16 cellular contexts compared by ENCODE assay signal in genomic region chr4:5874811-5875465, GRCh38. TPM values are rescaled to one million over a fixed set of nuclear protein-coding genes. Genes with fewer than 3 reads are reported as not detected.
DNase-seq lines count a peak whose midpoint lies in the region; ATAC-seq and TF ChIP-seq lines count a peak whose summit lies in the region.
"Had no signal": no experiment of that assay in that cellular context is flagged by ENCODE, and none has a peak within 500 bp of the region (broad histone marks: within the 10 kb centered on the region; RNA-seq: fewer than 3 reads in every experiment).

No MANE protein-coding gene starts in this region.

- H3K9me3 Mint-ChIP-seq in H9 (peaks cover 3% of the 10 kb centered on the region in 2 experiments; a peak in 2 of 5 replicates), glutamatergic neuron (ENCODE audit: unreplicated experiment) (peaks cover 26% of the 10 kb centered on the region)
- peaks cover 0 to 3% of the 10 kb centered on the region in 2 donors for H3K9me3 Mint-ChIP-seq in stimulated activated naive B cell treated with anti-CD40 and anti-IgM and Interleukin-4, amounts not matched to agents 10 μg/mL and 1 μg/mL and 100 μg/mL, for 72 hours
- H3K9me3 Mint-ChIP-seq in T-helper 2 cell treated with Interferon-gamma antibody and Interleukin-4, amounts not matched to agents 5 μg/mL and 100 μg/mL, for 36 hours: peaks cover 3% of the 10 kb centered on the region
- H3K9me3 Mint-ChIP-seq: activated T-cell treated with anti-CD3 and anti-CD28 coated beads, Interleukin-2, amount 50 U/mL, for 4 hours; central memory CD8-positive, alpha-beta T cell had no signal

- H3K27me3 ChIP-seq in H9 (ENCODE audit: insufficient read depth, low read length): no peaks in the 10 kb centered on the region

- H3T11ph ChIP-seq in H9 (ENCODE audit: low read length): no peak overlapping the region

- H4K8ac ChIP-seq in H9 (replicated peaks; ENCODE audit: insufficient read length, low read depth, low read length): no peak overlapping the region

- no peak overlapping the region for H3K9ac ChIP-seq in H9 (ENCODE audit: extremely low read depth, insufficient read length, low read length)

- H3K36me3 Mint-ChIP-seq in H9 (ENCODE audit: insufficient read depth in 1 of 3, low read depth in 3 of 3) (peaks cover 17 to 19% (median 19%) of the 10 kb centered on the region in 3 experiments), glutamatergic neuron (ENCODE audit: unreplicated experiment) (peaks cover 20% of the 10 kb centered on the region)
- H3K36me3 Mint-ChIP-seq in stimulated activated naive B cell treated with anti-CD40 and anti-IgM and Interleukin-4, amounts not matched to agents 10 μg/mL and 1 μg/mL and 100 μg/mL, for 72 hours: peaks cover 0 to 3% of the 10 kb centered on the region in 2 donors
- no peaks in the 10 kb centered on the region for H3K36me3 Mint-ChIP-seq in T-helper 2 cell treated with Interferon-gamma antibody and Interleukin-4, amounts not matched to agents 5 μg/mL and 100 μg/mL, for 36 hours (ENCODE audit: low read depth)
- H3K36me3 Mint-ChIP-seq: IgD-negative memory B cell, memory B cell had no signal

- H3K4me2 ChIP-seq in H9 (ENCODE audit: insufficient read depth, insufficient read length, low read length): no peak overlapping the region

- no peak overlapping the region for H3K14ac ChIP-seq in H9 (ENCODE audit: insufficient read depth, low read length)

- no peak overlapping the region for H2AK5ac ChIP-seq in H9 (ENCODE audit: insufficient read length, low read length)

- in situ Hi-C loops in astrocyte of the cerebellum (cut with HindIII; ENCODE audit: low sequenced_read_pairs): no loop called here

- no peak overlapping the region for H2BK12ac ChIP-seq in H9 (ENCODE audit: insufficient read length, low read depth, low read length)

- intact Hi-C loops in cardiac septum (cut with DNase I): no loop called here

- H2BK5ac ChIP-seq in H9 (ENCODE audit: insufficient read length, low read length): no peak overlapping the region

- H2BK20ac ChIP-seq in H9 (ENCODE audit: low read depth, low read length, poor library complexity, severe bottlenecking): no peak overlapping the region

- no peak overlapping the region for H2BK15ac ChIP-seq in H9 (ENCODE audit: low read depth, low read length)

- no peak for ATAC-seq in stimulated activated naive B cell treated with anti-CD40 and anti-IgM and Interleukin-4, amounts not matched to agents 10 μg/mL and 1 μg/mL and 100 μg/mL, for 72 hours (replicated peaks)
- ATAC-seq in GM18511 (IDR thresholded peaks at IDR 0.05; ENCODE audit: unreplicated experiment): no peak
- ATAC-seq: activated T-cell treated with anti-CD3 and anti-CD28 coated beads, Interleukin-2, amount 50 U/mL, for 4 hours; Right ventricle myocardium inferior had no signal

- peak; percentile 69 for DNase-seq in A172 (ENCODE audit: low spot score)
- DNase-seq in H9: peak; percentile 71
- DNase-seq in astrocyte of the cerebellum (ENCODE audit: low read depth): peak; percentile 66
- DNase-seq in glutamatergic neuron: no peak
- no peak for DNase-seq in stimulated activated naive B cell treated with anti-CD40 and anti-IgM and Interleukin-4, amounts not matched to agents 10 μg/mL and 1 μg/mL and 100 μg/mL, for 72 hours
- DNase-seq in cardiac septum (ENCODE audit: low spot score): no peak
- no peak for DNase-seq in T-helper 2 cell treated with Interferon-gamma antibody and Interleukin-4, amounts not matched to agents 5 μg/mL and 100 μg/mL, for 36 hours (ENCODE audit: low spot score)
- DNase-seq: activated T-cell treated with anti-CD3 and anti-CD28 coated beads, Interleukin-2, amount 50 U/mL, for 4 hours; AML-193; NCI-H2227 treated with DMSO at 0.1 percent for 48 hours had no signal

- no peak overlapping the region for H3K23ac ChIP-seq in H9 (ENCODE audit: insufficient read length, low read depth, low read length)

- no CpG with 5 or more reads among the region's 6 CpGs for WGBS in H9 (ENCODE audit: extremely low coverage, insufficient read length, low lambda C conversion rate)

- no peak overlapping the region for H3K18ac ChIP-seq in H9 (ENCODE audit: insufficient read length, low read depth, low read length)

- no peak overlapping the region for H3K27ac Mint-ChIP-seq in H9
- H3K27ac Mint-ChIP-seq in glutamatergic neuron (ENCODE audit: unreplicated experiment): peak overlapping the region; percentile 83
- no peak overlapping the region for H3K27ac Mint-ChIP-seq in stimulated activated naive B cell treated with anti-CD40 and anti-IgM and Interleukin-4, amounts not matched to agents 10 μg/mL and 1 μg/mL and 100 μg/mL, for 72 hours
- H3K27ac Mint-ChIP-seq in T-helper 2 cell treated with Interferon-gamma antibody and Interleukin-4, amounts not matched to agents 5 μg/mL and 100 μg/mL, for 36 hours: no peak overlapping the region
- H3K27ac Mint-ChIP-seq: IgD-negative memory B cell, memory B cell had no signal

- H3K4me1 Mint-ChIP-seq in H9 (peaks cover 21 to 33% of the 10 kb centered on the region in 2 experiments), glutamatergic neuron (ENCODE audit: low read depth, unreplicated experiment) (peaks cover 67% of the 10 kb centered on the region)
- H3K4me1 Mint-ChIP-seq in stimulated activated naive B cell treated with anti-CD40 and anti-IgM and Interleukin-4, amounts not matched to agents 10 μg/mL and 1 μg/mL and 100 μg/mL, for 72 hours: peaks cover 11 to 15% of the 10 kb centered on the region in 2 donors
- peaks cover 7% of the 10 kb centered on the region for H3K4me1 Mint-ChIP-seq in T-helper 2 cell treated with Interferon-gamma antibody and Interleukin-4, amounts not matched to agents 5 μg/mL and 100 μg/mL, for 36 hours (ENCODE audit: low read depth)
- H3K4me1 Mint-ChIP-seq: central memory CD8-positive, alpha-beta T cell had no signal

- no peak overlapping the region for H3K4ac ChIP-seq in H9 (ENCODE audit: low read depth, low read length)

- H3K4me3 Mint-ChIP-seq in H9 (no peak overlapping the region; a peak in 1 of 5 replicates), glutamatergic neuron (ENCODE audit: unreplicated experiment) (peak overlapping the region; percentile 72)
- H3K4me3 Mint-ChIP-seq in stimulated activated naive B cell treated with anti-CD40 and anti-IgM and Interleukin-4, amounts not matched to agents 10 μg/mL and 1 μg/mL and 100 μg/mL, for 72 hours: no peak overlapping the region
- H3K4me3 Mint-ChIP-seq in T-helper 2 cell treated with Interferon-gamma antibody and Interleukin-4, amounts not matched to agents 5 μg/mL and 100 μg/mL, for 36 hours: no peak overlapping the region
- H3K4me3 Mint-ChIP-seq: activated T-cell treated with anti-CD3 and anti-CD28 coated beads, Interleukin-2, amount 50 U/mL, for 4 hours; central memory CD8-positive, alpha-beta T cell; IgD-negative memory B cell; memory B cell had no signal

- peaks cover 23% of the 10 kb centered on the region; the same call in 1 of the 2 replicates for H3K79me2 ChIP-seq in H9 (ENCODE audit: insufficient read depth, low read length)

- no peak overlapping the region for H2BK120ac ChIP-seq in H9 (ENCODE audit: low read depth, low read length, poor library complexity, severe bottlenecking)

- no peak overlapping the region for H4K5ac ChIP-seq in H9 (ENCODE audit: insufficient read length, low read depth, low read length)

- no peaks in the 10 kb centered on the region for H4K20me1 ChIP-seq in H9 (ENCODE audit: control insufficient read depth, insufficient read depth, insufficient read length)

- no peak overlapping the region for H3K27ac ChIP-seq in H9 (ENCODE audit: insufficient read length, low read depth, low read length)

- H3K27me3 Mint-ChIP-seq in H9 (ENCODE audit: low read depth) (peaks cover 4% of the 10 kb centered on the region; the same call in 1 of the 2 replicates), glutamatergic neuron (ENCODE audit: unreplicated experiment) (peaks cover 24% of the 10 kb centered on the region)
- H3K27me3 Mint-ChIP-seq in stimulated activated naive B cell treated with anti-CD40 and anti-IgM and Interleukin-4, amounts not matched to agents 10 μg/mL and 1 μg/mL and 100 μg/mL, for 72 hours: peaks cover 35 to 37% of the 10 kb centered on the region in 2 donors
- H3K27me3 Mint-ChIP-seq in T-helper 2 cell treated with Interferon-gamma antibody and Interleukin-4, amounts not matched to agents 5 μg/mL and 100 μg/mL, for 36 hours (ENCODE audit: low read depth): peaks cover 2% of the 10 kb centered on the region

- no peaks in the 10 kb centered on the region for H3K9me3 ChIP-seq in H9 (ENCODE audit: control insufficient read depth, low read depth, low read length)
- H3K9me3 ChIP-seq: HAP-1 had no signal

- H4K91ac ChIP-seq in H9 (ENCODE audit: insufficient read length, low read depth, low read length): no peak overlapping the region

- peaks cover 24% of the 10 kb centered on the region for H3K79me1 ChIP-seq in H9 (ENCODE audit: insufficient read depth, low read depth, low read length, poor library complexity, severe bottlenecking)

- no peak overlapping the region for H3K4me3 ChIP-seq in astrocyte of the cerebellum (ENCODE audit: low read depth, low read length)
- H3K4me3 ChIP-seq: HAP-1 had no signal

- peaks cover 6% of the 10 kb centered on the region; the same call in 1 of the 2 replicates for H3K4me1 ChIP-seq in H9 (ENCODE audit: insufficient read depth, low read length)
- H3K4me1 ChIP-seq: HAP-1 had no signal

- no peak overlapping the region for H3K56ac ChIP-seq in H9 (ENCODE audit: insufficient read length, low read depth, low read length)

- no peak overlapping the region for H2AFZ ChIP-seq in H9 (ENCODE audit: low read length)

- H3K23me2 ChIP-seq in H9 (ENCODE audit: insufficient read length, low read depth, low read length, poor library complexity, severe bottlenecking): no peaks in the 10 kb centered on the region

- no peak for TF ChIP-seq CTCF in H9 (conservative IDR thresholded peaks at IDR 0.05)
- TF ChIP-seq CTCF in astrocyte of the cerebellum (IDR thresholded peaks at IDR 0.05; ENCODE audit: low read depth, low read length, missing control alignments): no peak
- no peak for TF ChIP-seq CTCF in glutamatergic neuron (IDR thresholded peaks at IDR 0.05; ENCODE audit: partially characterized antibody, unreplicated experiment)

RNA-seq across cellular contexts. Expression of gene CRMP1, which starts 17.9 kb away (rescaled TPM):
- total RNA-seq in A172 (2014; rRNA removed; shearing (Covaris generic)): 51.5 and 55.6 TPM in 2 replicates
- 71.6 and 73.1 TPM in 2 replicates for total RNA-seq in H9 (2021)
- 947 TPM for total RNA-seq in glutamatergic neuron (ENCODE audit: unreplicated experiment)
- 1.9 TPM for total RNA-seq in cardiac septum

Comparison
In these comparisons a context has a peak if more than half of its experiments do, and no peak if none do; other contexts are left out.
1. DNase-seq: peak in A172 (single experiment), H9 (single experiment) and astrocyte of the cerebellum (single experiment); none in glutamatergic neuron (single experiment), stimulated activated naive B cell treated with anti-CD40 and anti-IgM and Interleukin-4, amounts not matched to agents 10 μg/mL and 1 μg/mL and 100 μg/mL, for 72 hours (single experiment), cardiac septum (single experiment) and T-helper 2 cell treated with Interferon-gamma antibody and Interleukin-4, amounts not matched to agents 5 μg/mL and 100 μg/mL, for 36 hours (single experiment).
2. RNA of gene CRMP1, which starts 17.9 kb away (total RNA-seq): 947 TPM in glutamatergic neuron (single experiment), 71.6 to 73.1 TPM in H9 and 51.5 to 55.6 TPM in A172; 1.9 TPM in cardiac septum (single experiment); every median in the first group is over 10 times any median in the second.